Comparison of ENCODE assay signal across 8 cellular contexts in genomic region chr3:25576146-25576545, GRCh38.
"Had no signal": no experiment of that assay in that cellular context is flagged by ENCODE, and none has a peak within 500 bp of the region (broad histone marks: within the 10 kb centered on the region; RNA-seq: fewer than 3 reads in every experiment).

No MANE protein-coding gene starts in this region.

- H3K36me3 ChIP-seq: HAP-1 had no signal

- ATAC-seq: HCT116, HepG2 had no signal

- DNase-seq: GM23248, GOT3, H7, HFFc6 had no signal

- H3K4me3 ChIP-seq: GM23248, HAP-1 had no signal

- H3K9me3 ChIP-seq: HAP-1 had no signal

- H3K4me1 ChIP-seq: HAP-1 had no signal

- H3K9ac ChIP-seq: GM23248 had no signal

- H2AFZ ChIP-seq: GM23248 had no signal

- H3K27ac ChIP-seq: GM23248, HL-60 had no signal
